27 cellular contexts compared by ENCODE assay signal in the genomic region with DNA sequence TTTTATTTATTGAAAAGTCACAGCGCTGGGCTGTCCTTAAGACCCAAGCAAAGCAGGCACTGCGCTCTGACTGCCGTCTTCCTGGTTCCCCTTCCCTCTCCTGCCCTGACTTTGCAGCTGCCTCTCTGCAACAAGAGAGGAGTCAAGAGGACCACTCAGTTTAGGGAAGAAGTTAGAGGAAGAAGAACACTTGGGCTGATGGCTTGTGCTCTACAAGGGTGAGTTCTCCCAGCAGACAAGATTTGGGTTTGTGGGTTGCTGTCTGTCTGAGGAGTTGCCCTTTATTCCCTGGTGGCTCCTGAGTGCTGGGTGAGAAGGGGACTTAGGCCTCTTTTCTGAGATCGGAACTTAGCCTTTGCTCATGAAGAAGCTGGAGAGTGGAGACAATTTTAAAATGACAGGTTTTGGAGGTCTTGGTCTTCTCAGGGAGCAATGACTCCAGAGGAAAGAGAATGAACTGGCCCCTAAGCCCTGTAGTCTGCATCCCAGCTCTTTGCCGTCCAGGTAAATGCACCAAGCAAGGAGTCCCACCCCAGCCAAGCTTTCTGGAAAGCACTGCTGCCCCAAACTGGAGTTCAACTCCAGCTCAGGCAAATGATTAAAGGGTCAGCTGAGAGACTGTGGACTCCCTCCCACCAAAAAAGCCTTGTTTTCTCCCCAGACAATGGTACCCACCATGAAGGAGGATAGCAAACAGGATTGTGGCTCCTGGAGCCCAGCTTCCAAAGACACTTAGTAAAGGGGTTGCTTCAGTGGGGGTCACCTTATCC. TPM values are rescaled to one million over a fixed set of nuclear protein-coding genes. Genes with fewer than 3 reads are reported as not detected.
DNase-seq lines count a peak whose midpoint lies in the region; ATAC-seq, FAIRE-seq and TF ChIP-seq lines count a peak whose summit lies in the region.
"Had no signal": no experiment of that assay in that cellular context is flagged by ENCODE, and none has a peak within 500 bp of the region (broad histone marks: within the 10 kb centered on the region; RNA-seq: fewer than 3 reads in every experiment).

No MANE protein-coding gene starts in this region.

- H3K9ac ChIP-seq in kidney (ENCODE audit: low read length in 2 of 2), result no peak overlapping the region

- H3K4me3 ChIP-seq in kidney (ENCODE audit: low read length in 2 of 2), result no peak overlapping the region
- H3K4me3 ChIP-seq: thoracic aorta had no signal

- intact Hi-C loops in kidney (cut with DNase I) (no loop called here), sciatic nerve (cut with DNase I) (no loop called here), Right ventricle myocardium superior (cut with DNase I) (no loop called here)

- TF ChIP-seq CTCF in kidney (IDR thresholded peaks at IDR 0.05; ENCODE audit: borderline replicate concordance, extremely low read depth, insufficient read depth), result no peak

- DNase-seq in HT-29 (ENCODE audit: low spot score) (peak; percentile 74), NCI-H69 (lab: John Stamatoyannopoulos, UW) (peak; percentile 35), kidney (peak; percentile 29), sciatic nerve (ENCODE audit: low spot score) (peak; percentile 39), GM12892 (ENCODE audit: insufficient read length) (no peak), DMS53 treated with DMSO at 0.1 percent for 48 hours (lab: John Stamatoyannopoulos, UW; ENCODE audit: unreplicated experiment) (no peak), H54 (ENCODE audit: insufficient read length, low spot score) (no peak), Right ventricle myocardium superior (no peak)
- DNase-seq: activated CD4-positive, alpha-beta T cell treated with anti-CD3 and anti-CD28 coated beads for 48 hours; activated naive CD8-positive, alpha-beta T cell treated with anti-CD3 and anti-CD28 coated beads, Interleukin-2, amount 50 U/mL, for 24 hours; activated T-cell treated with anti-CD3 and anti-CD28 coated beads, Interleukin-2, amount 50 U/mL, for 48 hours; central memory CD4-positive, alpha-beta T cell; H7; Karpas-422; NCI-H1105; NCI-H2029; occipital lobe; stimulated activated naive CD8-positive, alpha-beta T cell treated with anti-CD3 and anti-CD28 coated beads, Interleukin-15, Interleukin-2, amounts not matched to agents 100 U/mL and 50 U/mL, for 24 hours; WERI-Rb-1 had no signal

- peaks cover 0 to 2% of the 10 kb centered on the region in 2 donors for H3K4me1 ChIP-seq in kidney (ENCODE audit: control insufficient read depth in 1 of 2, insufficient read depth in 1 of 2, low read depth in 1 of 2, low read length in 2 of 2)

- ATAC-seq in sciatic nerve, result peak; percentile 26
- no peak for ATAC-seq in Right ventricle myocardium superior (ENCODE audit: poor library complexity)
- ATAC-seq: activated naive CD8-positive, alpha-beta T cell treated with anti-CD3 and anti-CD28 coated beads, Interleukin-2, amount 50 U/mL, for 24 hours; left lobe of liver; stimulated activated naive CD8-positive, alpha-beta T cell treated with anti-CD3 and anti-CD28 coated beads, Interleukin-15, Interleukin-2, amounts not matched to agents 100 U/mL and 50 U/mL, for 24 hours had no signal

- H3K27ac ChIP-seq in kidney (ENCODE audit: low read depth in 2 of 2, low read length in 2 of 2), result no peak overlapping the region
- H3K27ac ChIP-seq: C4-2B, WERI-Rb-1 had no signal

- no peaks in the 10 kb centered on the region for H3K9me3 ChIP-seq in kidney (ENCODE audit: control insufficient read depth in 1 of 2, low read length in 2 of 2)
- H3K9me3 ChIP-seq: thoracic aorta had no signal

- no peak for TF ChIP-seq POLR2A in GM12892 (IDR thresholded peaks at IDR 0.05; ENCODE audit: low read depth, low read length)
- no peak for TF ChIP-seq POLR2A in H54 (IDR thresholded peaks at IDR 0.05; ENCODE audit: low read depth, low read length)

- no peaks in the 10 kb centered on the region for H3K36me3 ChIP-seq in kidney (ENCODE audit: control insufficient read depth in 1 of 2, insufficient read depth in 2 of 2, low read length in 2 of 2)
- H3K36me3 ChIP-seq: thoracic aorta, WERI-Rb-1 had no signal

- FAIRE-seq in kidney (lab: Jason Lieb, UNC) (no peak), GM12892 (lab: Jason Lieb, UNC) (no peak), H54 (lab: Jason Lieb, UNC) (no peak)
- FAIRE-seq: frontal cortex, GM12891 had no signal

RNA-seq across cellular contexts. Expression of gene HOXB9, which starts 2.7 kb away (rescaled TPM):
- 177 and 188 TPM in 2 replicates for total RNA-seq in HT-29 (2014; rRNA removed; shearing (Covaris generic))
- 45.8 TPM for total RNA-seq in kidney
- 29.2 TPM for polyA plus RNA-seq in kidney (ENCODE audit: insufficient read depth, low read depth, low replicate concordance)
- total RNA-seq in sciatic nerve, result 0.18 TPM
- 0.38 TPM for polyA plus RNA-seq in GM12892 (2012; ENCODE audit: missing spikeins)
- not detected for total RNA-seq in Right ventricle myocardium superior
- total RNA-seq: frontal cortex, H7, occipital lobe, OCI-LY7, pulmonary artery endothelial cell, thoracic aorta had no signal

RNA-seq across cellular contexts. Expression of gene HOXB8, which starts 13.7 kb away (rescaled TPM):
- total RNA-seq in HT-29 (2014; rRNA removed; shearing (Covaris generic)), result 51.0 and 52.7 TPM in 2 replicates
- total RNA-seq in kidney (48.7 TPM), sciatic nerve (0.98 TPM), Right ventricle myocardium superior (not detected)
- 19.3 TPM for polyA plus RNA-seq in kidney (ENCODE audit: insufficient read depth, low read depth, low replicate concordance)
- not detected for polyA plus RNA-seq in GM12892 (2012; ENCODE audit: missing spikeins)
- total RNA-seq: frontal cortex, H7, occipital lobe, OCI-LY7, pulmonary artery endothelial cell had no signal

RNA-seq across cellular contexts. Expression of gene HOXB7, which starts 18.0 kb away (rescaled TPM):
- total RNA-seq in HT-29 (2014; rRNA removed; shearing (Covaris generic)), result 37.3 and 39.7 TPM in 2 replicates
- total RNA-seq in kidney (45.4 TPM), sciatic nerve (8.1 TPM), Right ventricle myocardium superior (0.22 TPM)
- 49.6 TPM for polyA plus RNA-seq in kidney (ENCODE audit: insufficient read depth, low read depth, low replicate concordance)
- 4.1 TPM for polyA plus RNA-seq in GM12892 (2012; ENCODE audit: missing spikeins)
- total RNA-seq: frontal cortex, occipital lobe had no signal

RNA-seq across cellular contexts. Expression of gene HOXB6, which starts 24.0 kb away (rescaled TPM):
- total RNA-seq in HT-29 (2014; rRNA removed; shearing (Covaris generic)), result 160 and 174 TPM in 2 replicates
- total RNA-seq in kidney (90.2 TPM), sciatic nerve (6.3 TPM), Right ventricle myocardium superior (0.78 TPM)
- polyA plus RNA-seq in kidney (ENCODE audit: insufficient read depth, low read depth, low replicate concordance), result 44.0 TPM
- polyA plus RNA-seq in GM12892 (2012; ENCODE audit: missing spikeins), result not detected
- total RNA-seq: frontal cortex, H7, occipital lobe, OCI-LY7 had no signal

RNA-seq across cellular contexts. Expression of gene HOXB5, which starts 35.2 kb away (rescaled TPM):
- 7.5 and 8.2 TPM in 2 replicates for total RNA-seq in HT-29 (2014; rRNA removed; shearing (Covaris generic))
- total RNA-seq in kidney, result 27.0 TPM
- polyA plus RNA-seq in kidney (ENCODE audit: insufficient read depth, low read depth, low replicate concordance), result 12.3 TPM
- 2.4 TPM for total RNA-seq in sciatic nerve
- polyA plus RNA-seq in GM12892 (2012; ENCODE audit: missing spikeins), result not detected
- 0.13 TPM for total RNA-seq in Right ventricle myocardium superior
- total RNA-seq: activated CD8-positive, alpha-beta memory T cell treated with anti-CD3 and anti-CD28 coated beads for 36 hours; frontal cortex; H7; occipital lobe; OCI-LY7 had no signal

Comparison
In these comparisons a context has a peak if more than half of its experiments do, and no peak if none do; other contexts are left out.
1. DNase-seq: peak in HT-29 (single experiment), NCI-H69 (single experiment), kidney (single experiment) and sciatic nerve (single experiment); none in GM12892 (single experiment), DMS53 treated with DMSO at 0.1 percent for 48 hours (single experiment), H54 (single experiment) and Right ventricle myocardium superior (single experiment).
2. RNA of gene HOXB9, which starts 2.7 kb away (total RNA-seq): 177 to 188 TPM in HT-29 and 45.8 TPM in kidney (single experiment); 0.18 TPM in sciatic nerve (single experiment) and not detected in Right ventricle myocardium superior (single experiment); every median in the first group is over 10 times any median in the second.
3. RNA of gene HOXB8, which starts 13.7 kb away (total RNA-seq): 51.0 to 52.7 TPM in HT-29 and 48.7 TPM in kidney (single experiment); 0.98 TPM in sciatic nerve (single experiment) and not detected in Right ventricle myocardium superior (single experiment); every median in the first group is over 10 times any median in the second.